1 cellular context compared by ENCODE assay signal in the genomic region with DNA sequence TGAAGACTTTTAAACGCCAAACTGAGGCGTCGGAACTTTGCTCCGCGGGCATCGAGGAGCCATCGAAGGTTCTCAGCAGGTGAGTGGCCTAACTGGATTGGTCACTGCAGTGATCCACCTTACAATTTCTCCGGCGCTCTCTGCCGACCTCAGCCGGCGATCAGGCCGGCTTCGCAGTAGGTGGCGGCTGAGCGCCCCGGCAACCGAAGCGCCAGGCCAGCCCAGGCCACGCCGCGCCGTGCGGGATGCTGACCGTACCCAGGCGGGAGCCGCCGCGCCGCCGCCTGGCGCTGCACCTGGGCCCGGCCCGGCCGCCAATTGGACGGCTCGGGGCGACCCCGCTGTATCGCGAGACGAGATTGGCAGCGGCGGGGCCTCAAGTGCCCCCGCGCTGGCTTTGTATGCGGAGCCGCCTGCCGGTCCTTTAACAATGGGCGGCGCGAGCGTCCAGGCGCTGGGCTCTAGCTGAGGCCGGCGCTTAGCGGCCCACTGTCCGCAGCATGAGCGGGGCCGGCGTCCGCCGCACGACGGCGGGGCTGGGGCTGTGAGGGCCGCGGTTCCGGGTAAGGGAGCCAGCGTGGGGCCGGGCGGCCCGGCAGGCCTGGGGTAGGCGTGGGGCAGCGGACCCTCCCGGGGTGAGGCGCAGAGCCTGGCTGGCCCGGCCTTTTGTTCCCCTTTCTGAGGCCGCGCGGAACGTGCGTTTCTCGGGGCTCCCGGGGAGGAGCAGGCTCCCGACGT.
A peak's percentile ranks its signal among the peaks of the same experiment; 100 is the strongest.
TF ChIP-seq lines count a peak whose summit lies in the region.

A gene with protein sequence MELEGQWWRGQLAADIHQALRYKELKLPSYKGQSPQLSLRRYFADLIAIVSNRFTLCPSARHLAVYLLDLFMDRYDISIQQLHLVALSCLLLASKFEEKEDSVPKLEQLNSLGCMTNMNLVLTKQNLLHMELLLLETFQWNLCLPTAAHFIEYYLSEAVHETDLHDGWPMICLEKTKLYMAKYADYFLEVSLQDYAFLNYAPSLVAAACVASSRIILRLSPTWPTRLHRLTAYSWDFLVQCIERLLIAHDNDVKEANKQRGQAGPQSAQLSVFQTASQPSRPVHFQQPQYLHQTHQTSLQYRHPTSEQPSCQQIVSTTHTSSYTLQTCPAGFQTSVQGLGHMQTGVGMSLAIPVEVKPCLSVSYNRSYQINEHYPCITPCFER (plus strand): TSS at position 427 of the 738 bp plus-strand sequence. CDS start 811 bp downstream, outside the sequence.

TF ChIP-seq in IMR-90, 13 proteins besides CTCF, POLR2A, EP300 and RAD21:
- TF ChIP-seq MAZ (IDR thresholded peaks at IDR 0.05; ENCODE audit: borderline replicate concordance, low read depth, low read length) (peak; percentile 69; the same call in 1 of the 2 replicates), RFX5 (IDR thresholded peaks at IDR 0.05; ENCODE audit: low read depth, low read length) (no peak)
- TF ChIP-seq, protein P1, sequence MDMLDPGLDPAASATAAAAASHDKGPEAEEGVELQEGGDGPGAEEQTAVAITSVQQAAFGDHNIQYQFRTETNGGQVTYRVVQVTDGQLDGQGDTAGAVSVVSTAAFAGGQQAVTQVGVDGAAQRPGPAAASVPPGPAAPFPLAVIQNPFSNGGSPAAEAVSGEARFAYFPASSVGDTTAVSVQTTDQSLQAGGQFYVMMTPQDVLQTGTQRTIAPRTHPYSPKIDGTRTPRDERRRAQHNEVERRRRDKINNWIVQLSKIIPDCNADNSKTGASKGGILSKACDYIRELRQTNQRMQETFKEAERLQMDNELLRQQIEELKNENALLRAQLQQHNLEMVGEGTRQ (IDR thresholded peaks at IDR 0.05; ENCODE audit: low read depth, low read length): 0 out of 2 replicates have a peak, but pooled peaks have one; percentile 25
